In the genomic region with DNA sequence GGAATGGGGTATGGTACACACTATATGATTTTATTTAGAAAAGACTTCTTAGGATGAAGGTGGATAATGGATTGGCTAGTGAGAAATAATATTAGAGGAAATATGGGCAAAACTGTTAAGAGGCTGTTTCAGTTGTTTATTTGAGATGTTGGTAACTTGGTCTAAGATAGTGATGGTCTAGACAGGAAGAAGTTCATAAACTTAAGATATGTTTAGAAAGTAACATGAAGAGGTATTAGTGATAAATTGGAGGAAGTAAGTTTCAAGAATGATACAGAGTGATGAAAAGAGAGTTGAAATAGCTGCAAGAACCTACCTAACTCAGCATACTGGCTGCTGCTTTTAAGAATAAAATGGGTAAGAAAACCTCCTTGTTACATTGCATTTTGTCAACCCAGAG, we compare ENCODE assay signal across 23 cellular contexts. TPM values are rescaled to one million over a fixed set of nuclear protein-coding genes. Genes with fewer than 3 reads are reported as not detected.
DNase-seq lines count a peak whose midpoint lies in the region; ATAC-seq and TF ChIP-seq lines count a peak whose summit lies in the region.
"Had no signal": no experiment of that assay in that cellular context is flagged by ENCODE, and none has a peak within 500 bp of the region (broad histone marks: within the 10 kb centered on the region; RNA-seq: fewer than 3 reads in every experiment).

No MANE protein-coding gene starts in this region.

- H3K36me3 Mint-ChIP-seq in T-helper 1 cell treated with Interleukin-12 subunit alpha and Interleukin-12 subunit beta and Interleukin-4 antibody, amounts not matched to agents 30 μg/mL and 1 μg/mL, for 36 hours (ENCODE audit: low read depth) = peaks cover 36% of the 10 kb centered on the region
- H3K36me3 Mint-ChIP-seq in activated B cell treated with CpG ODN at 0.5 μM for 24 hours (ENCODE audit: low read depth) (no peaks in the 10 kb centered on the region), naive B cell (peaks cover 11 to 23% of the 10 kb centered on the region in 2 donors)

- POLR2A ChIA-PET in activated B cell treated with CpG ODN at 0.5 μM for 24 hours (lab: Charles Lee) = interaction anchor here (0.6 to 11.9 kb wide), 3 partner anchors 7 to 56 kb away, joined by 4 to 307 read pairs (median 6); no protein-coding TSS in a partner anchor

- H3K36me3 ChIP-seq in DOHH2 (ENCODE audit: control insufficient read depth, low read length) = peaks cover 13% of the 10 kb centered on the region
- no peaks in the 10 kb centered on the region for H3K36me3 ChIP-seq in SJCRH30
- H3K36me3 ChIP-seq: transverse colon had no signal

- H3F3A ChIP-seq in DOHH2 (ENCODE audit: control insufficient read depth, insufficient read depth) = peaks cover 41% of the 10 kb centered on the region

- H3K4me2 ChIP-seq in DOHH2 (ENCODE audit: low read length) = peak overlapping the region; percentile 96

- CTCF ChIA-PET in activated B cell treated with CpG ODN at 0.5 μM for 24 hours (lab: Charles Lee) = interaction anchor here (0.6 kb wide), 1 partner anchor 854 kb away, joined by 3 read pairs; the partner anchor contains the start of gene DENND1B

- peaks cover 100% of the 10 kb centered on the region for H3K4me1 ChIP-seq in DOHH2 (ENCODE audit: control insufficient read depth, low read length)
- no peaks in the 10 kb centered on the region for H3K4me1 ChIP-seq in SJCRH30

- no peaks in the 10 kb centered on the region for H3K27me3 Mint-ChIP-seq in T-helper 1 cell treated with Interleukin-12 subunit alpha and Interleukin-12 subunit beta and Interleukin-4 antibody, amounts not matched to agents 30 μg/mL and 1 μg/mL, for 36 hours (ENCODE audit: low read depth)
- H3K27me3 Mint-ChIP-seq in activated B cell treated with CpG ODN at 0.5 μM for 24 hours (no peaks in the 10 kb centered on the region), naive B cell (no peaks in the 10 kb centered on the region)
- H3K27me3 Mint-ChIP-seq: dendritic cell treated with granulocyte-macrophage colony-stimulating factor and Interleukin-4, amounts not matched to agents 40 ng/mL and 50 ng/mL, for 4 days had no signal

- peak overlapping the region; percentile 46 for H3K27ac Mint-ChIP-seq in T-helper 1 cell treated with Interleukin-12 subunit alpha and Interleukin-12 subunit beta and Interleukin-4 antibody, amounts not matched to agents 30 μg/mL and 1 μg/mL, for 36 hours
- H3K27ac Mint-ChIP-seq in activated B cell treated with CpG ODN at 0.5 μM for 24 hours (peak overlapping the region; percentile 51), naive B cell (peak overlapping the region in 4 of 6 donors; percentile 4 to 91 (median 77))
- H3K27ac Mint-ChIP-seq: dendritic cell treated with granulocyte-macrophage colony-stimulating factor and Interleukin-4, amounts not matched to agents 40 ng/mL and 50 ng/mL, for 4 days; nephron had no signal

- H3K9me3 ChIP-seq in DOHH2 (ENCODE audit: control insufficient read depth, insufficient read depth, low read length) (no peaks in the 10 kb centered on the region), SJCRH30 (replicated peaks) (no peaks in the 10 kb centered on the region)
- H3K9me3 ChIP-seq: transverse colon had no signal

- H3K9me2 ChIP-seq in DOHH2 (replicated peaks; ENCODE audit: control insufficient read depth, low read length) = no peaks in the 10 kb centered on the region

- H3K27ac ChIP-seq in DOHH2 (ENCODE audit: low read depth, low read length) (peak overlapping the region; percentile 100), SJCRH30 (no peak overlapping the region)
- H3K27ac ChIP-seq: 22Rv1, transverse colon had no signal

- peaks cover 76% of the 10 kb centered on the region for H3K4me1 Mint-ChIP-seq in T-helper 1 cell treated with Interleukin-12 subunit alpha and Interleukin-12 subunit beta and Interleukin-4 antibody, amounts not matched to agents 30 μg/mL and 1 μg/mL, for 36 hours (ENCODE audit: low read depth)
- H3K4me1 Mint-ChIP-seq in activated B cell treated with CpG ODN at 0.5 μM for 24 hours = peaks cover 99% of the 10 kb centered on the region
- H3K4me1 Mint-ChIP-seq in naive B cell = peaks cover 61 to 87% (median 77%) of the 10 kb centered on the region in 3 donors
- H3K4me1 Mint-ChIP-seq: nephron had no signal

- H3K4me3 ChIP-seq in DOHH2 (ENCODE audit: low read length) = peak overlapping the region; percentile 61
- H3K4me3 ChIP-seq in SJCRH30 = no peak overlapping the region
- H3K4me3 ChIP-seq: transverse colon had no signal

- peaks cover 61% of the 10 kb centered on the region for H3K79me2 ChIP-seq in DOHH2 (ENCODE audit: control insufficient read depth, low read length)

- H3K27me3 ChIP-seq in DOHH2 (ENCODE audit: control insufficient read depth, low read length) (no peaks in the 10 kb centered on the region), SJCRH30 (no peaks in the 10 kb centered on the region)
- H3K27me3 ChIP-seq: transverse colon had no signal

- no peak overlapping the region for H3K4me3 Mint-ChIP-seq in T-helper 1 cell treated with Interleukin-12 subunit alpha and Interleukin-12 subunit beta and Interleukin-4 antibody, amounts not matched to agents 30 μg/mL and 1 μg/mL, for 36 hours
- H3K4me3 Mint-ChIP-seq in activated B cell treated with CpG ODN at 0.5 μM for 24 hours (peak overlapping the region; percentile 1), naive B cell (peak overlapping the region in 2 of 8 donors; percentile 4 to 13)
- H3K4me3 Mint-ChIP-seq: dendritic cell treated with granulocyte-macrophage colony-stimulating factor and Interleukin-4, amounts not matched to agents 40 ng/mL and 50 ng/mL, for 4 days; nephron had no signal

- TF ChIP-seq CTCF in DOHH2 (IDR thresholded peaks at IDR 0.05; ENCODE audit: low read depth, low read length, poor library complexity, severe bottlenecking) = no peak
- no peak for TF ChIP-seq CTCF in activated B cell treated with CpG ODN at 0.5 μM for 24 hours (IDR thresholded peaks at IDR 0.05)

- ATAC-seq in activated B cell treated with CpG ODN at 0.5 μM for 24 hours (ENCODE audit: low read depth) (no peak), naive B cell (ENCODE audit: low read depth in 2 of 2) (peak in 1 of 2 donors; percentile 28), HG03097 (IDR thresholded peaks at IDR 0.05; ENCODE audit: low FRiP score, unreplicated experiment) (no peak), HG03039 (IDR thresholded peaks at IDR 0.05; ENCODE audit: unreplicated experiment) (no peak)
- ATAC-seq: HepG2, sciatic nerve had no signal

- H3K9me3 Mint-ChIP-seq in T-helper 1 cell treated with Interleukin-12 subunit alpha and Interleukin-12 subunit beta and Interleukin-4 antibody, amounts not matched to agents 30 μg/mL and 1 μg/mL, for 36 hours = peaks cover 18% of the 10 kb centered on the region
- H3K9me3 Mint-ChIP-seq in activated B cell treated with CpG ODN at 0.5 μM for 24 hours (peaks cover 3% of the 10 kb centered on the region), naive B cell (peaks cover 0 to 13% (median 4%) of the 10 kb centered on the region in 7 donors)
- H3K9me3 Mint-ChIP-seq: nephron had no signal

- intact Hi-C loops in activated B cell treated with CpG ODN at 0.5 μM for 24 hours (cut with micrococcal nuclease) = loop anchor here (1.0 to 10.0 kb wide), 2 partner anchors 9 to 375 kb away; no protein-coding TSS in a partner anchor

- no peaks in the 10 kb centered on the region for H4K20me1 ChIP-seq in DOHH2 (ENCODE audit: control insufficient read depth, insufficient read depth, low read depth, low read length)

- DNase-seq in T-helper 1 cell = no peak
- no peak for DNase-seq in activated B cell treated with CpG ODN at 0.5 μM for 24 hours
- DNase-seq in naive B cell = no peak
- no peak for DNase-seq in SJCRH30
- DNase-seq: islet precursor cell; NCI-H1436 treated with DMSO at 0.1 percent for 48 hours; NCI-H2171; NCI-H69; Right ventricle myocardium superior; stimulated activated naive CD4-positive, alpha-beta T cell; transverse colon had no signal

RNA-seq across cellular contexts. Expression of gene PTPRC, which starts 9.2 kb away (rescaled TPM):
- total RNA-seq in activated B cell treated with CpG ODN at 0.5 μM for 24 hours = 426 and 506 TPM in 2 replicates
- polyA plus RNA-seq in naive B cell (ENCODE audit: low read depth in 6 of 6) = 1,000 to 10,000 TPM in 1 of 6 donors, 100 to 1,000 TPM in 5; 771 to 1,016 (median 851) TPM
- not detected in 2 replicates for total RNA-seq in SJCRH30 (2014; rRNA removed; shearing (Covaris generic))
- total RNA-seq: G401, HepG2, lung microvascular endothelial cell, MCF 10A had no signal
- polyA plus RNA-seq: HepG2 had no signal

Comparison
In these comparisons a context has a peak if more than half of its experiments do, and no peak if none do; other contexts are left out.
1. RNA of gene PTPRC, which starts 9.2 kb away (total RNA-seq): 426 to 506 TPM in activated B cell treated with CpG ODN at 0.5 μM for 24 hours; not detected in SJCRH30; every median in the first group is over 100 times any median in the second.
2. Peak in every context shown above with its lines, with median percentiles within 50 percentile points of each other: H3K27ac Mint-ChIP-seq.